In genomic region chr12:114678718-114679117, GRCh38 we compare ENCODE assay signal across 17 cellular contexts. TPM values are rescaled to one million over a fixed set of nuclear protein-coding genes. Genes with fewer than 3 reads are reported as not detected.
A peak's percentile ranks its signal among the peaks of the same experiment; 100 is the strongest.
DNase-seq lines count a peak whose midpoint lies in the region; ATAC-seq and TF ChIP-seq lines count a peak whose summit lies in the region.
"Had no signal": no experiment of that assay in that cellular context is flagged by ENCODE, and none has a peak within 500 bp of the region (broad histone marks: within the 10 kb centered on the region; RNA-seq: fewer than 3 reads in every experiment).

No MANE protein-coding gene starts in this region.

- no peak overlapping the region for H3K4me3 Mint-ChIP-seq in activated CD4-positive, alpha-beta T cell treated with anti-CD3 and anti-CD28 coated beads, Interleukin-2, amount 10 ng/mL, durations not matched to agents 7 days and 5 days
- H3K4me3 Mint-ChIP-seq: activated naive CD8-positive, alpha-beta T cell treated with anti-CD3 and anti-CD28 coated beads, Interleukin-2, amount 50 U/mL, for 24 hours; CD8-positive, alpha-beta T cell had no signal

- H3K9me3 ChIP-seq in GM23248 (ENCODE audit: low read depth), result no peaks in the 10 kb centered on the region
- no peaks in the 10 kb centered on the region for H3K9me3 ChIP-seq in hepatocyte (ENCODE audit: low read depth)
- no peaks in the 10 kb centered on the region for H3K9me3 ChIP-seq in smooth muscle cell (replicated peaks; ENCODE audit: low read depth)
- H3K9me3 ChIP-seq: colonic mucosa, pancreas, SJCRH30 had no signal

- H3K4me3 ChIP-seq in GM23248 (peak overlapping the region; percentile 98), WI38 (ENCODE audit: low read depth, low read length) (peak overlapping the region; percentile 97), hepatocyte (peak overlapping the region; percentile 90), smooth muscle cell (peak overlapping the region; percentile 88)
- H3K4me3 ChIP-seq: colonic mucosa, SJCRH30 had no signal

- H3K79me2 ChIP-seq in GM23248 (ENCODE audit: insufficient read depth) (peaks cover 100% of the 10 kb centered on the region), hepatocyte (peaks cover 99% of the 10 kb centered on the region), smooth muscle cell (ENCODE audit: low read depth) (peaks cover 99% of the 10 kb centered on the region)

- H2AFZ ChIP-seq in GM23248 (no peak overlapping the region), hepatocyte (no peak overlapping the region), smooth muscle cell (ENCODE audit: low read depth) (no peak overlapping the region)

- H3K27me3 Mint-ChIP-seq in activated CD4-positive, alpha-beta T cell treated with anti-CD3 and anti-CD28 coated beads, Interleukin-2, amount 10 ng/mL, durations not matched to agents 7 days and 5 days, result peaks cover 58% of the 10 kb centered on the region

- H3K36me3 ChIP-seq in GM23248 (ENCODE audit: low read depth) (peaks cover 40% of the 10 kb centered on the region), hepatocyte (replicated peaks; ENCODE audit: insufficient read depth, low read depth) (peaks cover 5% of the 10 kb centered on the region), smooth muscle cell (ENCODE audit: low read depth) (no peaks in the 10 kb centered on the region)
- H3K36me3 ChIP-seq: colonic mucosa, pancreas, SJCRH30 had no signal

- no peak for TF ChIP-seq CTCF in WI38 (IDR thresholded peaks at IDR 0.05; ENCODE audit: low read depth, low read length)
- no peak for TF ChIP-seq CTCF in hepatocyte (IDR thresholded peaks at IDR 0.05; ENCODE audit: poor library complexity)
- TF ChIP-seq CTCF in smooth muscle cell (IDR thresholded peaks at IDR 0.05; ENCODE audit: borderline replicate concordance, insufficient read depth, poor library complexity, severe bottlenecking), result no peak

- no peaks in the 10 kb centered on the region for H4K20me1 ChIP-seq in GM23248 (ENCODE audit: insufficient read depth)
- H4K20me1 ChIP-seq in hepatocyte (ENCODE audit: insufficient read depth, poor library complexity, severe bottlenecking), result peaks cover 58% of the 10 kb centered on the region
- H4K20me1 ChIP-seq in smooth muscle cell (ENCODE audit: low read depth), result peaks cover 80% of the 10 kb centered on the region

- H3F3A ChIP-seq in GM23248 (ENCODE audit: insufficient read depth) (peaks cover 65% of the 10 kb centered on the region), smooth muscle cell (ENCODE audit: low read depth) (peaks cover 68% of the 10 kb centered on the region)

- DNase-seq in GM23248 (peak; percentile 20), hepatocyte (ENCODE audit: low spot score) (no peak), smooth muscle cell (lab: John Stamatoyannopoulos, UW; ENCODE audit: unreplicated experiment) (no peak), NCI-H1092 treated with DMSO at 0.1 percent for 48 hours (lab: John Stamatoyannopoulos, UW) (no peak)
- no peak for DNase-seq in activated CD4-positive, alpha-beta T cell treated with anti-CD3 and anti-CD28 coated beads, Interleukin-2, amount 10 ng/mL, durations not matched to agents 7 days and 5 days
- DNase-seq: activated CD4-positive, alpha-beta T cell treated with anti-CD3 and anti-CD28 coated beads, Interleukin-2, amount 50 U/mL, for 48 hours; activated naive CD8-positive, alpha-beta T cell treated with anti-CD3 and anti-CD28 coated beads, Interleukin-2, amount 50 U/mL, for 24 hours; CD8-positive, alpha-beta T cell; colonic mucosa; midbrain; pancreas; SJCRH30; stimulated activated CD4-positive, alpha-beta T cell treated with anti-CD3 and anti-CD28 coated beads, Interleukin-15, amount 100 ng/mL, for 24 hours; substantia nigra had no signal

- H3K27ac ChIP-seq in GM23248 (peak overlapping the region; percentile 97), hepatocyte (peak overlapping the region; percentile 97), smooth muscle cell (ENCODE audit: low read depth) (peak overlapping the region; percentile 99)
- H3K27ac ChIP-seq: colonic mucosa, pancreas, SJCRH30 had no signal

- H3K4me2 ChIP-seq in GM23248 (ENCODE audit: unreplicated experiment), result peak overlapping the region; percentile 99
- H3K4me2 ChIP-seq in hepatocyte, result peak overlapping the region; percentile 78
- peak overlapping the region; percentile 89 for H3K4me2 ChIP-seq in smooth muscle cell

- H3K4me1 ChIP-seq in GM23248 (ENCODE audit: insufficient read depth) (peaks cover 47% of the 10 kb centered on the region), hepatocyte (ENCODE audit: insufficient read depth) (peaks cover 22% of the 10 kb centered on the region), smooth muscle cell (ENCODE audit: low read depth) (peaks cover 24% of the 10 kb centered on the region)
- H3K4me1 ChIP-seq: colonic mucosa, SJCRH30 had no signal

- H3K9ac ChIP-seq in GM23248 (peak overlapping the region; percentile 98), smooth muscle cell (ENCODE audit: low read depth) (peak overlapping the region; percentile 89)

- H3K4me1 Mint-ChIP-seq in activated CD4-positive, alpha-beta T cell treated with anti-CD3 and anti-CD28 coated beads, Interleukin-2, amount 10 ng/mL, durations not matched to agents 7 days and 5 days, result peaks cover 3% of the 10 kb centered on the region

- CTCF ChIA-PET in activated CD4-positive, alpha-beta T cell treated with anti-CD3 and anti-CD28 coated beads, Interleukin-2, amount 10 ng/mL, durations not matched to agents 7 days and 5 days (lab: Charles Lee), result no interaction called here

- H3K27me3 ChIP-seq in GM23248 (replicated peaks; ENCODE audit: insufficient read depth) (no peaks in the 10 kb centered on the region), hepatocyte (no peaks in the 10 kb centered on the region), smooth muscle cell (ENCODE audit: low read depth) (no peaks in the 10 kb centered on the region)
- H3K27me3 ChIP-seq: colonic mucosa, SJCRH30 had no signal

- WGBS in GM23248 (ENCODE audit: low coverage in 1 of 2, low lambda C conversion rate in 2 of 2, missing lambda C conversion rate in 2 of 2), 2 experiments, result 24 to 25% methylated on average over 2 of the region's 2 CpGs
- WGBS in hepatocyte (ENCODE audit: low lambda C conversion rate, missing lambda C conversion rate), result 42% methylated on average over 2 of the region's 2 CpGs
- WGBS in smooth muscle cell (ENCODE audit: low lambda C conversion rate), result 33% methylated on average over 2 of the region's 2 CpGs

- no peak overlapping the region for H3K27ac Mint-ChIP-seq in activated CD4-positive, alpha-beta T cell treated with anti-CD3 and anti-CD28 coated beads, Interleukin-2, amount 10 ng/mL, durations not matched to agents 7 days and 5 days
- H3K27ac Mint-ChIP-seq: activated naive CD8-positive, alpha-beta T cell treated with anti-CD3 and anti-CD28 coated beads, Interleukin-2, amount 50 U/mL, for 24 hours; CD8-positive, alpha-beta T cell had no signal

- H3K9me2 ChIP-seq in GM23248 (ENCODE audit: insufficient read depth) (no peaks in the 10 kb centered on the region), hepatocyte (replicated peaks; ENCODE audit: insufficient read depth) (no peaks in the 10 kb centered on the region)

- peaks cover 2% of the 10 kb centered on the region for H3K9me3 Mint-ChIP-seq in activated CD4-positive, alpha-beta T cell treated with anti-CD3 and anti-CD28 coated beads, Interleukin-2, amount 10 ng/mL, durations not matched to agents 7 days and 5 days
- H3K9me3 Mint-ChIP-seq: CD8-positive, alpha-beta T cell had no signal

- no peak for ATAC-seq in HG03039 (IDR thresholded peaks at IDR 0.05; ENCODE audit: unreplicated experiment)
- ATAC-seq in HG02885 (IDR thresholded peaks at IDR 0.05; ENCODE audit: poor library complexity, unreplicated experiment), result no peak
- ATAC-seq: activated naive CD8-positive, alpha-beta T cell treated with anti-CD3 and anti-CD28 coated beads, Interleukin-2, amount 50 U/mL, for 24 hours; CD8-positive, alpha-beta T cell; pancreas had no signal

- POLR2A ChIA-PET in activated CD4-positive, alpha-beta T cell treated with anti-CD3 and anti-CD28 coated beads, Interleukin-2, amount 10 ng/mL, durations not matched to agents 7 days and 5 days (lab: Charles Lee), result no interaction called here

- in situ Hi-C loops in GM23248 (cut with MboI), result loop anchor here (10.0 to 25.0 kb wide), 2 partner anchors 476 to 684 kb away; no protein-coding TSS in a partner anchor

- H3K36me3 Mint-ChIP-seq in activated CD4-positive, alpha-beta T cell treated with anti-CD3 and anti-CD28 coated beads, Interleukin-2, amount 10 ng/mL, durations not matched to agents 7 days and 5 days (ENCODE audit: low read depth), result no peaks in the 10 kb centered on the region
- H3K36me3 Mint-ChIP-seq: CD8-positive, alpha-beta T cell had no signal

RNA-seq across cellular contexts. Expression of gene TBX3, which starts 5.3 kb away (rescaled TPM):
- 25.1 and 34.0 TPM in 2 replicates for total RNA-seq in GM23248 (2014; rRNA removed; shearing (Covaris generic))
- 29.2 TPM in 2 replicates for polyA plus RNA-seq in GM23248 (2016; fragmentation: Nextera tagmentation; extraction: Ambion mirVana)
- 133 and 142 TPM in 2 replicates for total RNA-seq in hepatocyte
- 108 and 109 TPM in 2 replicates for polyA plus RNA-seq in hepatocyte
- 100 and 104 TPM in 2 replicates for total RNA-seq in smooth muscle cell
- polyA plus RNA-seq in smooth muscle cell, result 100 and 110 TPM in 2 replicates
- not detected for total RNA-seq in activated CD4-positive, alpha-beta T cell treated with anti-CD3 and anti-CD28 coated beads, Interleukin-2, amount 10 ng/mL, durations not matched to agents 7 days and 5 days
- total RNA-seq: CD8-positive, alpha-beta T cell; SJCRH30 had no signal

Comparison
In these comparisons a context has a peak if more than half of its experiments do, and no peak if none do; other contexts are left out.
1. RNA of gene TBX3, which starts 5.3 kb away (total RNA-seq): 133 to 142 TPM in hepatocyte, 100 to 104 TPM in smooth muscle cell and 25.1 to 34.0 TPM in GM23248; not detected in activated CD4-positive, alpha-beta T cell treated with anti-CD3 and anti-CD28 coated beads, Interleukin-2, amount 10 ng/mL, durations not matched to agents 7 days and 5 days; every median in the first group is over 10 times any median in the second.
2. Peak in every context shown above with its lines, with median percentiles within 50 percentile points of each other: H3K27ac ChIP-seq, H3K4me2 ChIP-seq and H3K4me3 ChIP-seq.